In the genomic region with DNA sequence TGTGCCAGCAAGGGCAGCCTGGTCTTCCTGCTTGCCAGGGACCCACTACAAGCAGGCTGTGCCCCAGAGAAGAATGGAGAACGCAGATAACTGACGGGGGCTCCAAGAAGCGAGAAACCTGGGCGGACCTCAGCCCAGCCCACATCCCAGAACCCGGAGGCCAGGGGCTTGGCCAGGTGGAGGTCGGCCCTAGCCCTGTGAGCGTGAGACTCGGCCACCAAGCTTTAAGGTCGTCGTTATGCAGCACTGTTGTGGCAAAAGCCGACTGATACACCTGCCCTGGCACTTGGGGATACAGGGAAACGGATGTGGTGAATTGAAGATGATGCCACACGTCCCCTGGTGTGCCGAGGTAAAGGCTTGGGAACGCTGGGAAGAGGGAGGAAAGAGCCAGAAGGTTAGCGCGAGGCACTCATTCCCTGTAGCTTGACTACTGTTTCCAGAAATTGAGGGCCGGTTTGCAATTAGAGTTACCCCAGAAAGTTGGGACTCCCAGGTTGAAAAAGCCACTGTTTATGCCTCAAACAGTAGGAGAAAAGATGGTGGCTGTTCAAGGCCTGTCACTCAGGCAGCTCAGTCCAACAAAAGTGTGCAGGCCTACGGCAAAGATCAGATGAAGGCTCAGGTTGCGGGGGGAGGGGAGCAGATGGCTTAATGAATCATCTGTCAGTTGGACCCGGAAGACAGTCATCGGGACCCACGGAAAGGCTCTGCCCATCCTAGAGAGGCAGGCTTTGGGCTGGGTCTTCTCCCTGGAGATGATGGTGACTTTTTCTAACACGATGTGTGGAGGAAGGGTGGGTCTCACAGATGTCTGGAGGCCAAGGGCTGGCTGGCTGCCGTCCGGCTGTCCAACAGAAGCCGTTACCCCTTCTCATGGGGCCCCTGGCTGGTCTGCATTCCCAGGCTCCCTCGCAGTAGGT, we compare ENCODE assay signal across 14 cellular contexts. TPM values are rescaled to one million over a fixed set of nuclear protein-coding genes. Genes with fewer than 3 reads are reported as not detected.
DNase-seq lines count a peak whose midpoint lies in the region; ATAC-seq, FAIRE-seq and TF ChIP-seq lines count a peak whose summit lies in the region.
"Had no signal": no experiment of that assay in that cellular context is flagged by ENCODE, and none has a peak within 500 bp of the region (broad histone marks: within the 10 kb centered on the region; RNA-seq: fewer than 3 reads in every experiment).

No MANE protein-coding gene starts in this region.

- no peak overlapping the region for H3K4ac ChIP-seq in neuronal stem cell (ENCODE audit: low read length)

- no peak overlapping the region for H3K9ac ChIP-seq in neuronal stem cell (ENCODE audit: low read depth, low read length, poor library complexity)

- H3K4me1 ChIP-seq in neuronal stem cell (ENCODE audit: control insufficient read depth in 2 of 2, insufficient read depth in 1 of 2, low read depth in 1 of 2, low read length in 2 of 2): peaks cover 6 to 23% of the 10 kb centered on the region in 2 donors

- no peak overlapping the region for H3K18ac ChIP-seq in neuronal stem cell (ENCODE audit: low read length)

- H2AK5ac ChIP-seq in neuronal stem cell (ENCODE audit: low read depth, low read length): peak overlapping the region; percentile 19

- peaks cover 5% of the 10 kb centered on the region for H3K79me1 ChIP-seq in neuronal stem cell (ENCODE audit: low read depth, low read length)

- no peak overlapping the region for H2BK120ac ChIP-seq in neuronal stem cell (ENCODE audit: low read depth, low read length)

- no peak overlapping the region for H2BK15ac ChIP-seq in neuronal stem cell (ENCODE audit: low read length)

- peak overlapping the region; percentile 13 for H2AFZ ChIP-seq in neuronal stem cell (ENCODE audit: low read length)
- H2AFZ ChIP-seq: GM23338 had no signal

- no CpG with 5 or more reads among the region's 28 CpGs for WGBS in neuronal stem cell (ENCODE audit: extremely low coverage in 2 of 2, insufficient read length in 2 of 2, insufficient replicate concordance in 1 of 2), 2 donors

- no peak for ATAC-seq in HG02970 (IDR thresholded peaks at IDR 0.05; ENCODE audit: low FRiP score, unreplicated experiment)
- no peak for ATAC-seq in HG03108 (IDR thresholded peaks at IDR 0.05; ENCODE audit: unreplicated experiment)
- ATAC-seq: esophagus mucosa, GM23338 had no signal

- DNase-seq in EH (ENCODE audit: low read depth) (peak; percentile 50), NCI-H446 treated with DMSO at 0.1 percent for 48 hours (lab: John Stamatoyannopoulos, UW) (peak; percentile 22), bronchial epithelial cell (ENCODE audit: low read depth) (peak; percentile 63), neuronal stem cell (ENCODE audit: low spot score) (no peak), anterior cingulate cortex (lab: John Stamatoyannopoulos, UW) (no peak), NCI-H1105 (lab: John Stamatoyannopoulos, UW) (no peak)
- DNase-seq: amniotic stem cell, NCI-H2081 treated with DMSO at 0.1 percent for 48 hours, SW 1271 had no signal

- H3K27me3 ChIP-seq in bronchial epithelial cell (ENCODE audit: control insufficient read depth, insufficient read depth, low read length) (no peaks in the 10 kb centered on the region), neuronal stem cell (ENCODE audit: control insufficient read depth in 3 of 3, insufficient read depth in 3 of 3, low read depth in 1 of 3, low read length in 3 of 3) (peaks cover 0 to 15% (median 3%) of the 10 kb centered on the region in 3 experiments)

- H3K23ac ChIP-seq in neuronal stem cell (ENCODE audit: low read depth, low read length, poor library complexity): peak overlapping the region; percentile 81

- no peak for TF ChIP-seq CTCF in bronchial epithelial cell (IDR thresholded peaks at IDR 0.05; ENCODE audit: insufficient read depth, low read length, severe bottlenecking)

- no peak overlapping the region for H3K4me3 ChIP-seq in bronchial epithelial cell (ENCODE audit: low read depth, low read length)
- no peak overlapping the region for H3K4me3 ChIP-seq in neuronal stem cell (ENCODE audit: low read length in 2 of 2)
- H3K4me3 ChIP-seq: GM23338 had no signal

- no peak overlapping the region for H3K14ac ChIP-seq in neuronal stem cell (ENCODE audit: low read length)

- no peak for FAIRE-seq in bronchial epithelial cell (lab: Jason Lieb, UNC)
- FAIRE-seq: G401.6 had no signal

- no peak overlapping the region for H2BK12ac ChIP-seq in neuronal stem cell (ENCODE audit: low read length)

- H2BK5ac ChIP-seq in neuronal stem cell (ENCODE audit: low read length): no peak overlapping the region

- no peaks in the 10 kb centered on the region for H3K36me3 ChIP-seq in bronchial epithelial cell (ENCODE audit: control insufficient read depth, insufficient read depth, low read length)
- no peaks in the 10 kb centered on the region for H3K36me3 ChIP-seq in neuronal stem cell (replicated peaks in 1 of 2; ENCODE audit: control insufficient read depth in 2 of 2, insufficient read depth in 2 of 2, low read length in 2 of 2)

- H4K91ac ChIP-seq in neuronal stem cell (ENCODE audit: low read depth, low read length, poor library complexity): no peak overlapping the region

- no peak overlapping the region for H4K8ac ChIP-seq in neuronal stem cell (ENCODE audit: low read depth, low read length)

- H3K27ac ChIP-seq in neuronal stem cell (replicated peaks; ENCODE audit: low read length): no peak overlapping the region

- no peaks in the 10 kb centered on the region for H3K9me3 ChIP-seq in neuronal stem cell (replicated peaks in 1 of 2; ENCODE audit: control insufficient read depth in 2 of 2, insufficient read depth in 1 of 2, low read depth in 1 of 2, low read length in 2 of 2)

- H3K4me2 ChIP-seq in neuronal stem cell (ENCODE audit: insufficient read depth, low read length, poor library complexity, severe bottlenecking): no peak overlapping the region
- H3K4me2 ChIP-seq: GM23338 had no signal

RNA-seq across cellular contexts. Expression of gene BAHCC1, which starts 45.6 kb away (rescaled TPM):
- 0.79 and 1.8 TPM in 2 replicates for total RNA-seq in bronchial epithelial cell
- polyA plus RNA-seq in neuronal stem cell (2013, experiment 1 of 2): 15.9 TPM
- polyA plus RNA-seq in neuronal stem cell (2013, experiment 2 of 2): 17.5 TPM

RNA-seq across cellular contexts. Expression of gene SLC38A10, which starts 54.6 kb away (rescaled TPM):
- total RNA-seq in bronchial epithelial cell: 35.5 and 49.2 TPM in 2 replicates
- 7.2 TPM for polyA plus RNA-seq in neuronal stem cell (2013, experiment 1 of 2)
- 7.3 TPM for polyA plus RNA-seq in neuronal stem cell (2013, experiment 2 of 2)

Comparison
In these comparisons a context has a peak if more than half of its experiments do, and no peak if none do; other contexts are left out.
1. DNase-seq: peak in EH (single experiment), NCI-H446 treated with DMSO at 0.1 percent for 48 hours (single experiment) and bronchial epithelial cell (single experiment); none in neuronal stem cell (single experiment), anterior cingulate cortex (0 of 58) and NCI-H1105 (single experiment).